ENCODE assay signal across 1 cellular context in genomic region chr5:123460296-123460729, GRCh38.
TF ChIP-seq lines count a peak whose summit lies in the region.

No MANE protein-coding gene starts in this region.

TF ChIP-seq in GM23338, 12 proteins besides CTCF, POLR2A, EP300 and RAD21 (continued from another document):
- TF ChIP-seq EZH2phosphoT487 (IDR thresholded peaks at IDR 0.05; ENCODE audit: unreplicated experiment) (no peak), ZNF462 (CRISPR knock-in tag; IDR thresholded peaks at IDR 0.05) (no peak), NANOG (IDR thresholded peaks at IDR 0.05; ENCODE audit: borderline replicate concordance) (no peak)
TF ChIP-seq in GM23338: peak in this region for 0.
